11 cellular contexts compared by ENCODE assay signal in genomic region chr14:79426103-79426755, GRCh38.
"Had no signal": no experiment of that assay in that cellular context is flagged by ENCODE, and none has a peak within 500 bp of the region (broad histone marks: within the 10 kb centered on the region; RNA-seq: fewer than 3 reads in every experiment).

No MANE protein-coding gene starts in this region.

- H3K27ac ChIP-seq: gastrocnemius medialis, heart left ventricle, lower lobe of right lung had no signal

- H3K27me3 ChIP-seq: gastrocnemius medialis, heart left ventricle had no signal

- H3K4me3 ChIP-seq: gastrocnemius medialis, heart left ventricle, lower lobe of right lung had no signal

- H3K9me3 ChIP-seq: gastrocnemius medialis, heart left ventricle, lower lobe of right lung had no signal

- H3K36me3 ChIP-seq: gastrocnemius medialis, heart left ventricle, lower lobe of right lung had no signal

- ATAC-seq: gastrocnemius medialis; heart left ventricle; lower lobe of right lung; stimulated activated memory B cell treated with anti-CD40 and anti-IgM and Interleukin-4, amounts not matched to agents 10 μg/mL and 1 μg/mL and 100 μg/mL, for 72 hours had no signal

- H3K4me1 ChIP-seq: gastrocnemius medialis, heart left ventricle, lower lobe of right lung had no signal

- DNase-seq: activated CD4-positive, alpha-beta T cell treated with anti-CD3 and anti-CD28 coated beads for 1 hour; activated CD4-positive, alpha-beta T cell treated with anti-CD3 and anti-CD28 coated beads, Interleukin-2, amount 50 U/mL, for 4 hours; activated naive CD4-positive, alpha-beta T cell treated with anti-CD3 and anti-CD28 coated beads, Interleukin-2, amount 50 U/mL, for 16 hours; erythroblast; gastrocnemius medialis; heart left ventricle; immature natural killer cell; lower lobe of right lung; stimulated activated CD4-positive, alpha-beta T cell treated with anti-CD3 and anti-CD28 coated beads, Interleukin-2, amount 100 ng/mL, for 48 hours; T-helper 9 cell had no signal
